11 cellular contexts compared by ENCODE assay signal in genomic region chr5:111734597-111734996, GRCh38.
"Had no signal": no experiment of that assay in that cellular context is flagged by ENCODE, and none has a peak within 500 bp of the region (broad histone marks: within the 10 kb centered on the region; RNA-seq: fewer than 3 reads in every experiment).

No MANE protein-coding gene starts in this region.

- H3K9me3 ChIP-seq: prostate gland had no signal

- H3K36me3 Mint-ChIP-seq: stimulated activated effector memory CD8-positive, alpha-beta T cell treated with anti-CD3 and anti-CD28 coated beads, Interleukin-12 subunit alpha, Interleukin-12 subunit beta, amount 100 ng/mL, for 72 hours had no signal

- H3K4me3 Mint-ChIP-seq: stimulated activated effector memory CD8-positive, alpha-beta T cell treated with anti-CD3 and anti-CD28 coated beads, Interleukin-12 subunit alpha, Interleukin-12 subunit beta, amount 100 ng/mL, for 72 hours had no signal

- H3K9me3 Mint-ChIP-seq: naive thymus-derived CD4-positive, alpha-beta T cell; stimulated activated effector memory CD8-positive, alpha-beta T cell treated with anti-CD3 and anti-CD28 coated beads, Interleukin-12 subunit alpha, Interleukin-12 subunit beta, amount 100 ng/mL, for 72 hours had no signal

- H3K4me1 ChIP-seq: prostate gland had no signal

- ATAC-seq: SK-N-SH treated with all-trans-retinoic acid at 6 μM for 48 hours had no signal

- H3K27ac Mint-ChIP-seq: stimulated activated effector memory CD8-positive, alpha-beta T cell treated with anti-CD3 and anti-CD28 coated beads, Interleukin-12 subunit alpha, Interleukin-12 subunit beta, amount 100 ng/mL, for 72 hours had no signal

- H3K36me3 ChIP-seq: prostate gland had no signal

- FAIRE-seq: endometrium had no signal

- DNase-seq: activated CD4-positive, alpha-beta T cell treated with anti-CD3 and anti-CD28 coated beads for 1 hour; activated CD4-positive, alpha-beta T cell treated with anti-CD3 and anti-CD28 coated beads, Interleukin-2, amount 50 U/mL, for 4 hours; activated naive CD4-positive, alpha-beta T cell treated with Interleukin-2 at 50 U/mL for 16 hours; activated T-cell treated with anti-CD3 and anti-CD28 coated beads for 4 hours; left cardiac atrium had no signal

- H3K27ac ChIP-seq: prostate gland had no signal

- H3K4me1 Mint-ChIP-seq: stimulated activated effector memory CD8-positive, alpha-beta T cell treated with anti-CD3 and anti-CD28 coated beads, Interleukin-12 subunit alpha, Interleukin-12 subunit beta, amount 100 ng/mL, for 72 hours had no signal

- H3K4me3 ChIP-seq: lung, prostate gland had no signal
